ENCODE assay signal across 1 cellular context in the genomic region with DNA sequence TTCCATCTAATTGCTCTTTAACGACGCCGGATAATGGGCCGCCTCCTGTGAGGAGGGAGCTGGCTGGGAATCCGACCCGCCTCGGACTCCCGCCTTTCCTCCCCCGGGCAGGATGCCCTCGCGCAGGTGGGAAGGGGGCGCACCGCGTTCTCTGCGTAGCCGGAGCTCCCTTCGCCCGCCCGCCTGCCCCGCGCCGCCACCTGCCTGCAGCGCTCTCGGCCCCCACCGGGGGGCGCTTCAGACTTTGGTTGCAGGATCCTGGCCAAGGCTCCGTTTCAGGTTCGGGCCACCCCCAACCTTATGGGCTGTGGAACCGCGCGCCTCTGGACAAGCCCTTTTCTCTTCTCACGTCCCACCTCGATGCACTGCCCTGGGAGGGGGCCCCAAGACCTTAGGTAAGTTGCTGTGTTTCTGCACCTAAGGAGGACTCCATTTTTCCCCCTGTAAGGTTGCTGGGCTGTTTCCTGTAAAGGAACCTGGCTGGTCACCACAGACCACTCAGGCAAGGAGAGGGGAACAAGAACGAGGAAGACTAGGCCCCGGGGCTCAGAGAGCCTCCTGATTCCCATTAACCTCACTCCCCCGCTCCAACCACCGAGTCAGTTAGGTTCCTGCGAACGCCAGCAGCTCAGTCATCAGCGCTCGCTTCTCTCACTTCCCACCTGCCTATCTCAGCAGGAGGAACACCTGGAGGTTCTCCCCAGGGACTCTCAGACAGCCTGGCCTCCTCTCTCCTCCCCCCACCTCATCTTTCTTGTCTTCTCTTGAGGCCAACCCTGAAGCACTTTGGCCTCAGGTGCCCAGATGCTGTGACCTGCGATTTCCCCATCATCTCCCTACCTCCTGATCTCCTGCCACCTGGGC.
A peak's percentile ranks its signal among the peaks of the same experiment; 100 is the strongest.
TF ChIP-seq lines count a peak whose summit lies in the region.

No MANE protein-coding gene starts in this region.

TF ChIP-seq in K562, 482 proteins besides CTCF, POLR2A, EP300 and RAD21:
- TF ChIP-seq, protein P1, sequence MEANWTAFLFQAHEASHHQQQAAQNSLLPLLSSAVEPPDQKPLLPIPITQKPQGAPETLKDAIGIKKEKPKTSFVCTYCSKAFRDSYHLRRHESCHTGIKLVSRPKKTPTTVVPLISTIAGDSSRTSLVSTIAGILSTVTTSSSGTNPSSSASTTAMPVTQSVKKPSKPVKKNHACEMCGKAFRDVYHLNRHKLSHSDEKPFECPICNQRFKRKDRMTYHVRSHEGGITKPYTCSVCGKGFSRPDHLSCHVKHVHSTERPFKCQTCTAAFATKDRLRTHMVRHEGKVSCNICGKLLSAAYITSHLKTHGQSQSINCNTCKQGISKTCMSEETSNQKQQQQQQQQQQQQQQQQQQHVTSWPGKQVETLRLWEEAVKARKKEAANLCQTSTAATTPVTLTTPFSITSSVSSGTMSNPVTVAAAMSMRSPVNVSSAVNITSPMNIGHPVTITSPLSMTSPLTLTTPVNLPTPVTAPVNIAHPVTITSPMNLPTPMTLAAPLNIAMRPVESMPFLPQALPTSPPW (CRISPR knock-in tag; IDR thresholded peaks at IDR 0.05): 0 out of 2 replicates have a peak, but pooled peaks have one; percentile 27
- TF ChIP-seq CXXC5 (CRISPR knock-in tag; IDR thresholded peaks at IDR 0.05) (peak; percentile 39), SRSF1 (IDR thresholded peaks at IDR 0.05; ENCODE audit: low read depth, low read length) (no peak), HNRNPLL (IDR thresholded peaks at IDR 0.05; ENCODE audit: low read depth, low read length, poor library complexity, severe bottlenecking) (peak; percentile 37), CTCFL (IDR thresholded peaks at IDR 0.05; ENCODE audit: borderline replicate concordance, insufficient read depth, low read depth, low read length, poor library complexity, severe bottlenecking) (peak; percentile 86), KLF16 (IDR thresholded peaks at IDR 0.05) (peak; percentile 30; the same call in 1 of the 2 replicates), ARNT (IDR thresholded peaks at IDR 0.05) (no peak), TFAP4 (CRISPR knock-in tag; IDR thresholded peaks at IDR 0.05; ENCODE audit: borderline replicate concordance) (peak; percentile 65; the same call in 1 of the 2 replicates), RB1 (IDR thresholded peaks at IDR 0.05; ENCODE audit: low read depth) (peak; percentile 54; the same call in 1 of the 2 replicates), MITF (IDR thresholded peaks at IDR 0.05) (no peak), ZNF408 (CRISPR knock-in tag; IDR thresholded peaks at IDR 0.05; ENCODE audit: low read depth) (no peak), E2F6 (IDR thresholded peaks at IDR 0.05; ENCODE audit: borderline replicate concordance in 1 of 2, extremely low read depth in 1 of 2, insufficient read depth in 1 of 2, insufficient read length in 1 of 2, low read depth in 1 of 2, low read length in 1 of 2, poor library complexity in 1 of 2, severe bottlenecking in 1 of 2) (peak in 1 of 2 experiments; percentile 89), ZNF121 (CRISPR knock-in tag; conservative IDR thresholded peaks at IDR 0.05) (peak; percentile 75; the same call in 1 of the 2 replicates), CREM (IDR thresholded peaks at IDR 0.05; ENCODE audit: low read depth) (0 out of 2 replicates have a peak, but pooled peaks have one; percentile 10), MAZ (CRISPR knock-in tag; conservative IDR thresholded peaks at IDR 0.05 in 1 of 2, IDR thresholded peaks at IDR 0.05 in 1 of 2) (peak in 1 of 2 experiments; percentile 53; a peak in 2 of 4 replicates), L3MBTL2 (IDR thresholded peaks at IDR 0.05) (peak; percentile 56; the same call in 1 of the 2 replicates), TGIF2 (CRISPR knock-in tag; IDR thresholded peaks at IDR 0.05) (0 out of 2 replicates have a peak, but pooled peaks have one; percentile 15), RBFOX2 (IDR thresholded peaks at IDR 0.05; ENCODE audit: low read depth, low read length) (peak; percentile 35; the same call in 1 of the 2 replicates), E4F1 (CRISPR knock-in tag; IDR thresholded peaks at IDR 0.05; ENCODE audit: borderline replicate concordance) (no peak), LCOR (CRISPR knock-in tag; IDR thresholded peaks at IDR 0.05) (0 out of 2 replicates have a peak, but pooled peaks have one; percentile 40), SMC3 (conservative IDR thresholded peaks at IDR 0.05; ENCODE audit: insufficient read depth, low read depth, low read length) (peak; percentile 73; the same call in 1 of the 2 replicates), MAX (CRISPR knock-in tag; IDR thresholded peaks at IDR 0.05) (peak; percentile 35; the same call in 1 of the 2 replicates), NRF1 (conservative IDR thresholded peaks at IDR 0.05 in 1 of 2, IDR thresholded peaks at IDR 0.05 in 1 of 2) (peak in 1 of 2 experiments; percentile 32; a peak in 1 of 4 replicates), MBD2 (IDR thresholded peaks at IDR 0.05; ENCODE audit: borderline replicate concordance, low read depth) (no peak), YY1 (IDR thresholded peaks at IDR 0.05; ENCODE audit: borderline replicate concordance in 1 of 3, control insufficient read depth in 1 of 3, extremely low read depth in 1 of 3, insufficient read depth in 3 of 3, insufficient read length in 1 of 3, insufficient replicate concordance in 2 of 3, low read depth in 1 of 3, low read length in 2 of 3) (peak in 1 of 3 experiments; percentile 19)
- TF ChIP-seq, protein P2, sequence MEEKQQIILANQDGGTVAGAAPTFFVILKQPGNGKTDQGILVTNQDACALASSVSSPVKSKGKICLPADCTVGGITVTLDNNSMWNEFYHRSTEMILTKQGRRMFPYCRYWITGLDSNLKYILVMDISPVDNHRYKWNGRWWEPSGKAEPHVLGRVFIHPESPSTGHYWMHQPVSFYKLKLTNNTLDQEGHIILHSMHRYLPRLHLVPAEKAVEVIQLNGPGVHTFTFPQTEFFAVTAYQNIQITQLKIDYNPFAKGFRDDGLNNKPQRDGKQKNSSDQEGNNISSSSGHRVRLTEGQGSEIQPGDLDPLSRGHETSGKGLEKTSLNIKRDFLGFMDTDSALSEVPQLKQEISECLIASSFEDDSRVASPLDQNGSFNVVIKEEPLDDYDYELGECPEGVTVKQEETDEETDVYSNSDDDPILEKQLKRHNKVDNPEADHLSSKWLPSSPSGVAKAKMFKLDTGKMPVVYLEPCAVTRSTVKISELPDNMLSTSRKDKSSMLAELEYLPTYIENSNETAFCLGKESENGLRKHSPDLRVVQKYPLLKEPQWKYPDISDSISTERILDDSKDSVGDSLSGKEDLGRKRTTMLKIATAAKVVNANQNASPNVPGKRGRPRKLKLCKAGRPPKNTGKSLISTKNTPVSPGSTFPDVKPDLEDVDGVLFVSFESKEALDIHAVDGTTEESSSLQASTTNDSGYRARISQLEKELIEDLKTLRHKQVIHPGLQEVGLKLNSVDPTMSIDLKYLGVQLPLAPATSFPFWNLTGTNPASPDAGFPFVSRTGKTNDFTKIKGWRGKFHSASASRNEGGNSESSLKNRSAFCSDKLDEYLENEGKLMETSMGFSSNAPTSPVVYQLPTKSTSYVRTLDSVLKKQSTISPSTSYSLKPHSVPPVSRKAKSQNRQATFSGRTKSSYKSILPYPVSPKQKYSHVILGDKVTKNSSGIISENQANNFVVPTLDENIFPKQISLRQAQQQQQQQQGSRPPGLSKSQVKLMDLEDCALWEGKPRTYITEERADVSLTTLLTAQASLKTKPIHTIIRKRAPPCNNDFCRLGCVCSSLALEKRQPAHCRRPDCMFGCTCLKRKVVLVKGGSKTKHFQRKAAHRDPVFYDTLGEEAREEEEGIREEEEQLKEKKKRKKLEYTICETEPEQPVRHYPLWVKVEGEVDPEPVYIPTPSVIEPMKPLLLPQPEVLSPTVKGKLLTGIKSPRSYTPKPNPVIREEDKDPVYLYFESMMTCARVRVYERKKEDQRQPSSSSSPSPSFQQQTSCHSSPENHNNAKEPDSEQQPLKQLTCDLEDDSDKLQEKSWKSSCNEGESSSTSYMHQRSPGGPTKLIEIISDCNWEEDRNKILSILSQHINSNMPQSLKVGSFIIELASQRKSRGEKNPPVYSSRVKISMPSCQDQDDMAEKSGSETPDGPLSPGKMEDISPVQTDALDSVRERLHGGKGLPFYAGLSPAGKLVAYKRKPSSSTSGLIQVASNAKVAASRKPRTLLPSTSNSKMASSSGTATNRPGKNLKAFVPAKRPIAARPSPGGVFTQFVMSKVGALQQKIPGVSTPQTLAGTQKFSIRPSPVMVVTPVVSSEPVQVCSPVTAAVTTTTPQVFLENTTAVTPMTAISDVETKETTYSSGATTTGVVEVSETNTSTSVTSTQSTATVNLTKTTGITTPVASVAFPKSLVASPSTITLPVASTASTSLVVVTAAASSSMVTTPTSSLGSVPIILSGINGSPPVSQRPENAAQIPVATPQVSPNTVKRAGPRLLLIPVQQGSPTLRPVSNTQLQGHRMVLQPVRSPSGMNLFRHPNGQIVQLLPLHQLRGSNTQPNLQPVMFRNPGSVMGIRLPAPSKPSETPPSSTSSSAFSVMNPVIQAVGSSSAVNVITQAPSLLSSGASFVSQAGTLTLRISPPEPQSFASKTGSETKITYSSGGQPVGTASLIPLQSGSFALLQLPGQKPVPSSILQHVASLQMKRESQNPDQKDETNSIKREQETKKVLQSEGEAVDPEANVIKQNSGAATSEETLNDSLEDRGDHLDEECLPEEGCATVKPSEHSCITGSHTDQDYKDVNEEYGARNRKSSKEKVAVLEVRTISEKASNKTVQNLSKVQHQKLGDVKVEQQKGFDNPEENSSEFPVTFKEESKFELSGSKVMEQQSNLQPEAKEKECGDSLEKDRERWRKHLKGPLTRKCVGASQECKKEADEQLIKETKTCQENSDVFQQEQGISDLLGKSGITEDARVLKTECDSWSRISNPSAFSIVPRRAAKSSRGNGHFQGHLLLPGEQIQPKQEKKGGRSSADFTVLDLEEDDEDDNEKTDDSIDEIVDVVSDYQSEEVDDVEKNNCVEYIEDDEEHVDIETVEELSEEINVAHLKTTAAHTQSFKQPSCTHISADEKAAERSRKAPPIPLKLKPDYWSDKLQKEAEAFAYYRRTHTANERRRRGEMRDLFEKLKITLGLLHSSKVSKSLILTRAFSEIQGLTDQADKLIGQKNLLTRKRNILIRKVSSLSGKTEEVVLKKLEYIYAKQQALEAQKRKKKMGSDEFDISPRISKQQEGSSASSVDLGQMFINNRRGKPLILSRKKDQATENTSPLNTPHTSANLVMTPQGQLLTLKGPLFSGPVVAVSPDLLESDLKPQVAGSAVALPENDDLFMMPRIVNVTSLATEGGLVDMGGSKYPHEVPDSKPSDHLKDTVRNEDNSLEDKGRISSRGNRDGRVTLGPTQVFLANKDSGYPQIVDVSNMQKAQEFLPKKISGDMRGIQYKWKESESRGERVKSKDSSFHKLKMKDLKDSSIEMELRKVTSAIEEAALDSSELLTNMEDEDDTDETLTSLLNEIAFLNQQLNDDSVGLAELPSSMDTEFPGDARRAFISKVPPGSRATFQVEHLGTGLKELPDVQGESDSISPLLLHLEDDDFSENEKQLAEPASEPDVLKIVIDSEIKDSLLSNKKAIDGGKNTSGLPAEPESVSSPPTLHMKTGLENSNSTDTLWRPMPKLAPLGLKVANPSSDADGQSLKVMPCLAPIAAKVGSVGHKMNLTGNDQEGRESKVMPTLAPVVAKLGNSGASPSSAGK (IDR thresholded peaks at IDR 0.05): peak; percentile 51; the same call in 1 of the 2 replicates
